ENCODE assay signal across 9 cellular contexts in genomic region chr12:48924617-48925217, GRCh38.
DNase-seq lines count a peak whose midpoint lies in the region; ATAC-seq lines count a peak whose summit lies in the region.
"Had no signal": no experiment of that assay in that cellular context is flagged by ENCODE, and none has a peak within 500 bp of the region (broad histone marks: within the 10 kb centered on the region; RNA-seq: fewer than 3 reads in every experiment).

No MANE protein-coding gene starts in this region.

- peaks cover 1% of the 10 kb centered on the region; the same call in 1 of the 2 replicates for H3K4me1 ChIP-seq in iPS DF 6.9 (ENCODE audit: control insufficient read depth, insufficient read depth, low read length)

- H3K36me3 ChIP-seq in iPS DF 6.9 (ENCODE audit: control insufficient read depth, insufficient read depth, low read length), result peaks cover 5% of the 10 kb centered on the region; the same call in 1 of the 2 replicates

- H3K27me3 ChIP-seq in iPS DF 6.9 (ENCODE audit: control insufficient read depth, insufficient read depth, low read length), result no peaks in the 10 kb centered on the region

- no peaks in the 10 kb centered on the region for H3K9me3 ChIP-seq in iPS DF 6.9 (ENCODE audit: control insufficient read depth, insufficient read depth, low read length)

- in situ Hi-C loops in ACHN (cut with HindIII; ENCODE audit: low pct_ligation_motif_present, low pct_unique_long_range_greater_than_20kb, low sequenced_read_pairs), result no loop called here

- H3K27ac ChIP-seq in iPS DF 6.9 (ENCODE audit: low read length), result no peak overlapping the region

- peak; percentile 78 for DNase-seq in ACHN
- peak; percentile 64 for DNase-seq in RKO (ENCODE audit: low spot score)
- peak; percentile 81 for DNase-seq in activated naive CD4-positive, alpha-beta T cell treated with anti-CD3 and anti-CD28 coated beads, Interleukin-2, amount 50 U/mL, for 16 hours
- no peak for DNase-seq in iPS DF 6.9 (ENCODE audit: low read depth, low spot score)
- peak; percentile 50 to 59 (median 54) for DNase-seq in stimulated activated CD4-positive, alpha-beta T cell treated with anti-CD3 and anti-CD28 coated beads, Interleukin-12 subunit alpha, Interleukin-12 subunit beta, amount 100 ng/mL, for 48 hours (ENCODE audit: low read depth in 2 of 3, low spot score in 1 of 3)
- no peak for DNase-seq in medulla oblongata (ENCODE audit: extremely low spot score)

- no CpG with 5 or more reads among the region's 39 CpGs for WGBS in iPS DF 6.9 (ENCODE audit: insufficient coverage, insufficient read length)

- peak overlapping the region; percentile 67; the same call in 1 of the 2 replicates for H3K4me3 ChIP-seq in iPS DF 6.9 (ENCODE audit: low read length)

- ATAC-seq in GM18519 (IDR thresholded peaks at IDR 0.05; ENCODE audit: low FRiP score, unreplicated experiment) (peak; percentile 70), HG03097 (IDR thresholded peaks at IDR 0.05; ENCODE audit: low FRiP score, unreplicated experiment) (peak; percentile 81)
- ATAC-seq: HCT116 had no signal

Comparison
In these comparisons a context has a peak if more than half of its experiments do, and no peak if none do; other contexts are left out.
1. DNase-seq: peak in ACHN (single experiment), RKO (single experiment), activated naive CD4-positive, alpha-beta T cell treated with anti-CD3 and anti-CD28 coated beads, Interleukin-2, amount 50 U/mL, for 16 hours (single experiment) and stimulated activated CD4-positive, alpha-beta T cell treated with anti-CD3 and anti-CD28 coated beads, Interleukin-12 subunit alpha, Interleukin-12 subunit beta, amount 100 ng/mL, for 48 hours (3 of 3); none in iPS DF 6.9 (single experiment) and medulla oblongata (single experiment).